In genomic region chr12:131833288-131833895, GRCh38 we compare ENCODE assay signal across 16 cellular contexts. TPM values are rescaled to one million over a fixed set of nuclear protein-coding genes. Genes with fewer than 3 reads are reported as not detected.
"Had no signal": no experiment of that assay in that cellular context is flagged by ENCODE, and none has a peak within 500 bp of the region (broad histone marks: within the 10 kb centered on the region; RNA-seq: fewer than 3 reads in every experiment).

No MANE protein-coding gene starts in this region.

- H3K4me2 ChIP-seq: smooth muscle cell had no signal

- H3K27me3 ChIP-seq: vagina had no signal

- ATAC-seq: activated CD8-positive, alpha-beta memory T cell treated with anti-CD3 and anti-CD28 coated beads, Interleukin-2, amount 10 ng/mL, durations not matched to agents 7 days and 5 days; right cardiac atrium had no signal

- H3K9me3 ChIP-seq: tibial artery, vagina had no signal

- H3K4me3 Mint-ChIP-seq: activated CD8-positive, alpha-beta memory T cell treated with anti-CD3 and anti-CD28 coated beads, Interleukin-2, amount 10 ng/mL, durations not matched to agents 7 days and 5 days; activated naive CD8-positive, alpha-beta T cell treated with anti-CD3 and anti-CD28 coated beads, Interleukin-2, amount 10 ng/mL, durations not matched to agents 7 days and 5 days; activated T-cell treated with anti-CD3 and anti-CD28 coated beads, Interleukin-2, amount 50 U/mL, for 24 hours had no signal

- H3K27ac ChIP-seq: tibial artery had no signal

- H3K36me3 Mint-ChIP-seq: activated CD8-positive, alpha-beta memory T cell treated with anti-CD3 and anti-CD28 coated beads, Interleukin-2, amount 10 ng/mL, durations not matched to agents 7 days and 5 days; activated naive CD8-positive, alpha-beta T cell treated with anti-CD3 and anti-CD28 coated beads, Interleukin-2, amount 10 ng/mL, durations not matched to agents 7 days and 5 days had no signal

- FAIRE-seq: frontal cortex had no signal

- H3K36me3 ChIP-seq: tibial artery, vagina had no signal

- H3K4me3 ChIP-seq: smooth muscle cell had no signal

- H3K9me3 Mint-ChIP-seq: activated naive CD8-positive, alpha-beta T cell treated with anti-CD3 and anti-CD28 coated beads, Interleukin-2, amount 10 ng/mL, durations not matched to agents 7 days and 5 days; activated T-cell treated with anti-CD3 and anti-CD28 coated beads, Interleukin-2, amount 50 U/mL, for 24 hours had no signal

- DNase-seq: activated CD4-positive, alpha-beta T cell treated with anti-CD3 and anti-CD28 coated beads, Interleukin-2, amount 50 U/mL, for 48 hours; activated CD4-positive, CD25-positive, alpha-beta regulatory T cell treated with anti-CD3 and anti-CD28 coated beads, Interleukin-2, amount 50 U/mL, for 72 hours; activated CD8-positive, alpha-beta memory T cell treated with anti-CD3 and anti-CD28 coated beads, Interleukin-2, amount 10 ng/mL, durations not matched to agents 7 days and 5 days; activated naive CD8-positive, alpha-beta T cell treated with anti-CD3 and anti-CD28 coated beads, Interleukin-2, amount 10 ng/mL, durations not matched to agents 7 days and 5 days; activated T-cell treated with anti-CD3 and anti-CD28 coated beads, Interleukin-2, amount 50 U/mL, for 24 hours; central memory CD4-positive, alpha-beta T cell; cortex of kidney; effector memory CD4-positive, alpha-beta T cell; kidney glomerular epithelial cell had no signal

- H3K27ac Mint-ChIP-seq: activated CD8-positive, alpha-beta memory T cell treated with anti-CD3 and anti-CD28 coated beads, Interleukin-2, amount 10 ng/mL, durations not matched to agents 7 days and 5 days; activated naive CD8-positive, alpha-beta T cell treated with anti-CD3 and anti-CD28 coated beads, Interleukin-2, amount 10 ng/mL, durations not matched to agents 7 days and 5 days; activated T-cell treated with anti-CD3 and anti-CD28 coated beads, Interleukin-2, amount 50 U/mL, for 24 hours; progenitor cell of endocrine pancreas had no signal

RNA-seq across cellular contexts. Expression of gene MMP17, which starts 5.2 kb away (rescaled TPM):
- total RNA-seq: activated CD8-positive, alpha-beta memory T cell treated with anti-CD3 and anti-CD28 coated beads, Interleukin-2, amount 10 ng/mL, durations not matched to agents 7 days and 5 days; T-helper 2 cell treated with Interferon-gamma antibody and Interleukin-4, amounts not matched to agents 100 ng/mL and 5 ng/mL, for 36 hours had no signal
